1 cellular context compared by ENCODE assay signal in genomic region chr5:80654054-80654390, GRCh38.
TF ChIP-seq lines count a peak whose summit lies in the region.

No MANE protein-coding gene starts in this region.

TF ChIP-seq in IMR-90, 13 proteins besides CTCF, POLR2A, EP300 and RAD21 (continued from another document):
- TF ChIP-seq MAFK (IDR thresholded peaks at IDR 0.05; ENCODE audit: low read depth, low read length) (no peak), ELK1 (IDR thresholded peaks at IDR 0.05; ENCODE audit: borderline replicate concordance, low read depth, low read length) (no peak), CHD1 (IDR thresholded peaks at IDR 0.05; ENCODE audit: low read depth, low read length) (no peak), RCOR1 (IDR thresholded peaks at IDR 0.05; ENCODE audit: insufficient replicate concordance, low read length) (no peak), FOS (IDR thresholded peaks at IDR 0.05; ENCODE audit: low read depth, low read length) (no peak), BHLHE40 (IDR thresholded peaks at IDR 0.05; ENCODE audit: low read depth, low read length) (no peak), NFE2L2 (IDR thresholded peaks at IDR 0.05; ENCODE audit: low read depth, low read length) (no peak)
